In genomic region chr13:59103004-59103768, GRCh38 we compare ENCODE assay signal across 19 cellular contexts.
A peak's percentile ranks its signal among the peaks of the same experiment; 100 is the strongest.
DNase-seq lines count a peak whose midpoint lies in the region; ATAC-seq and TF ChIP-seq lines count a peak whose summit lies in the region.
"Had no signal": no experiment of that assay in that cellular context is flagged by ENCODE, and none has a peak within 500 bp of the region (broad histone marks: within the 10 kb centered on the region; RNA-seq: fewer than 3 reads in every experiment).

No MANE protein-coding gene starts in this region.

- TF ChIP-seq POLR2A in IMR-90 (IDR thresholded peaks at IDR 0.05; ENCODE audit: low read depth, low read length) (no peak), lower leg skin (IDR thresholded peaks at IDR 0.05) (no peak)

- H3K18ac ChIP-seq in IMR-90 (ENCODE audit: low read depth, low read length): peak overlapping the region; percentile 12; the same call in 1 of the 2 replicates

- H4K8ac ChIP-seq in IMR-90 (ENCODE audit: low read depth in 2 of 2, low read length in 2 of 2): no peak overlapping the region

- in situ Hi-C loops in IMR-90 (cut with MboI; ENCODE audit: low sequenced_read_pairs): loop anchor here (25.0 kb wide), 1 partner anchor 659 kb away; no protein-coding TSS in a partner anchor

- H2BK5ac ChIP-seq in IMR-90 (ENCODE audit: low read depth, low read length, poor library complexity, severe bottlenecking): peak overlapping the region; percentile 46

- H2BK20ac ChIP-seq in IMR-90 (ENCODE audit: low read depth, low read length): no peak overlapping the region

- intact Hi-C loops in IMR-90 (cut with micrococcal nuclease) (no loop called here), ascending aorta (cut with DNase I) (no loop called here), lower leg skin (cut with DNase I; ENCODE audit: low total_unique reads) (no loop called here)

- H3K4me2 ChIP-seq in IMR-90 (ENCODE audit: low read depth, low read length): peak overlapping the region; percentile 39; the same call in 1 of the 2 replicates
- H3K4me2 ChIP-seq in osteoblast (ENCODE audit: insufficient read depth, low read length): no peak overlapping the region

- TF ChIP-seq CTCF in IMR-90 (conservative IDR thresholded peaks at IDR 0.05; ENCODE audit: low read depth, low read length) (no peak), osteoblast (IDR thresholded peaks at IDR 0.05; ENCODE audit: extremely low read depth, low read depth, low read length) (no peak), ascending aorta (IDR thresholded peaks at IDR 0.05) (no peak), lower leg skin (IDR thresholded peaks at IDR 0.05) (no peak)

- no peak for TF ChIP-seq RAD21 in IMR-90 (IDR thresholded peaks at IDR 0.05; ENCODE audit: low read length)

- no peak overlapping the region for H3K23ac ChIP-seq in IMR-90 (ENCODE audit: low read depth, low read length)

- H3K9me3 ChIP-seq in IMR-90 (ENCODE audit: control insufficient read depth, insufficient read depth, low read length) (no peaks in the 10 kb centered on the region), osteoblast (ENCODE audit: low read depth, low read length) (no peaks in the 10 kb centered on the region), ascending aorta (no peaks in the 10 kb centered on the region)
- H3K9me3 ChIP-seq: Caco-2, esophagus squamous epithelium, thoracic aorta had no signal

- H2AFZ ChIP-seq in IMR-90 (replicated peaks; ENCODE audit: low read length, poor library complexity) (no peak overlapping the region), osteoblast (ENCODE audit: low read length) (peak overlapping the region; percentile 15)

- dilution Hi-C loops in IMR-90 (cut with HindIII; ENCODE audit: low sequenced_read_pairs, unreplicated experiment): no loop called here

- H3K4me3 ChIP-seq in IMR-90 (ENCODE audit: insufficient read depth, low read depth, low read length) (no peak overlapping the region), osteoblast (ENCODE audit: insufficient read depth, low read length) (no peak overlapping the region), ascending aorta (no peak overlapping the region), lower leg skin (ENCODE audit: low read depth, poor library complexity, severe bottlenecking) (no peak overlapping the region)
- H3K4me3 ChIP-seq: esophagus squamous epithelium, skin epidermis, thoracic aorta had no signal

- H3K14ac ChIP-seq in IMR-90 (replicated peaks; ENCODE audit: low read depth, low read length): no peak overlapping the region

- DNase-seq in IMR-90 (peak; percentile 77), NCI-H2171 treated with DMSO at 0.1 percent for 48 hours (lab: John Stamatoyannopoulos, UW) (peak; percentile 99), dedifferentiated amniotic fluid mesenchymal stem cell (ENCODE audit: extremely low spot score) (peak; percentile 33), osteoblast (ENCODE audit: insufficient read length, low spot score, missing footprints) (no peak), ascending aorta (ENCODE audit: low spot score in 2 of 2) (no peak), lower leg skin (ENCODE audit: low spot score in 2 of 2) (no peak)
- DNase-seq in activated CD8-positive, alpha-beta memory T cell treated with anti-CD3 and anti-CD28 coated beads for 24 hours: no peak
- DNase-seq: activated CD4-positive, CD25-positive, alpha-beta regulatory T cell; AML-193; Caco-2; esophagus squamous epithelium; GF-D8; stimulated activated CD4-positive, alpha-beta T cell treated with anti-CD3 and anti-CD28 coated beads, Interleukin-4, amount 100 ng/mL, for 4 hours; T-helper 2 cell had no signal

- CTCF ChIA-PET in IMR-90 (lab: Yijun Ruan, JAX): no interaction called here

- no peak overlapping the region for H2AK5ac ChIP-seq in IMR-90 (ENCODE audit: low read depth, low read length)

- no peak overlapping the region for H4K91ac ChIP-seq in IMR-90 (ENCODE audit: insufficient read depth, low read depth, low read length)

- no peak overlapping the region for H2BK120ac ChIP-seq in IMR-90 (ENCODE audit: low read depth, low read length)

- H3K4me1 ChIP-seq in IMR-90 (ENCODE audit: control insufficient read depth, insufficient read depth, low read length) (peaks cover 8% of the 10 kb centered on the region), osteoblast (ENCODE audit: insufficient read depth, low read length) (no peaks in the 10 kb centered on the region), ascending aorta (no peaks in the 10 kb centered on the region)
- H3K4me1 ChIP-seq: Caco-2, esophagus squamous epithelium had no signal

- no peak overlapping the region for H3K27ac ChIP-seq in IMR-90 (ENCODE audit: insufficient read depth, low read length)
- no peak overlapping the region for H3K27ac ChIP-seq in osteoblast (ENCODE audit: low read depth, low read length)
- H3K27ac ChIP-seq in ascending aorta: no peak overlapping the region
- H3K27ac ChIP-seq: esophagus squamous epithelium, skin epidermis, thoracic aorta had no signal

- no peak overlapping the region; the same call in 1 of the 2 replicates for H4K5ac ChIP-seq in IMR-90 (ENCODE audit: low read depth, low read length)

- H3K36me3 ChIP-seq in IMR-90 (ENCODE audit: control insufficient read depth, insufficient read depth, low read length) (no peaks in the 10 kb centered on the region), osteoblast (ENCODE audit: insufficient read depth, low read length) (no peaks in the 10 kb centered on the region), ascending aorta (no peaks in the 10 kb centered on the region)
- H3K36me3 ChIP-seq: esophagus squamous epithelium, thoracic aorta had no signal

- ATAC-seq in IMR-90 (ENCODE audit: low read depth) (peak; percentile 64), HG02623 (IDR thresholded peaks at IDR 0.05; ENCODE audit: unreplicated experiment) (no peak)
- ATAC-seq: left lobe of liver, Right ventricle myocardium inferior had no signal

- POLR2A ChIA-PET in IMR-90 (lab: Charles Lee; ENCODE audit: unreplicated experiment): no interaction called here

- no TSS peak for BruUV-seq in IMR-90 (replicated peaks; lab: Mats Ljungman, UMichigan)

- H3K9me1 ChIP-seq in IMR-90 (ENCODE audit: insufficient read depth, low read length): no peaks in the 10 kb centered on the region; the same call in 1 of the 2 replicates

- H3K79me2 ChIP-seq in osteoblast (ENCODE audit: insufficient read depth, low read length): no peaks in the 10 kb centered on the region

- H2AK9ac ChIP-seq in IMR-90 (replicated peaks; ENCODE audit: low read depth, low read length, poor library complexity): no peak overlapping the region

- no CpG with 5 or more reads among the region's 4 CpGs for WGBS in IMR-90 (ENCODE audit: extremely low coverage in 2 of 2, insufficient read length in 1 of 2), 2 experiments
- 52 to 56% methylated on average over 4 of the region's 4 CpGs for WGBS in lower leg skin, 2 donors

- H2BK15ac ChIP-seq in IMR-90 (ENCODE audit: low read depth, low read length): 0 out of 3 replicates have a peak overlapping the region, but pooled peaks have one; percentile 70

- no peak overlapping the region for H3K56ac ChIP-seq in IMR-90 (ENCODE audit: extremely low read depth, insufficient read depth, low read length)

- H3K4ac ChIP-seq in IMR-90 (ENCODE audit: low read depth, low read length): no peak overlapping the region

- no peaks in the 10 kb centered on the region for H3K79me1 ChIP-seq in IMR-90 (ENCODE audit: low read depth in 1 of 2, low read length in 2 of 2)

- H3K9ac ChIP-seq in IMR-90 (ENCODE audit: low read depth, low read length): no peak overlapping the region

- H3K27me3 ChIP-seq in IMR-90 (ENCODE audit: control insufficient read depth, insufficient read depth, low read length): no peaks in the 10 kb centered on the region
- H3K27me3 ChIP-seq in osteoblast (ENCODE audit: insufficient read depth, low read length): no peaks in the 10 kb centered on the region
- no peaks in the 10 kb centered on the region for H3K27me3 ChIP-seq in ascending aorta
- H3K27me3 ChIP-seq: esophagus squamous epithelium had no signal

- H4K20me1 ChIP-seq in IMR-90 (ENCODE audit: insufficient read depth, low read length) (no peaks in the 10 kb centered on the region), osteoblast (ENCODE audit: insufficient read depth, low read length) (no peaks in the 10 kb centered on the region)

TF ChIP-seq in IMR-90, 13 proteins besides CTCF, POLR2A, EP300 and RAD21:
- TF ChIP-seq SMC3 (IDR thresholded peaks at IDR 0.05; ENCODE audit: low read depth, low read length): no peak
- TF ChIP-seq CEBPB (IDR thresholded peaks at IDR 0.05; ENCODE audit: low read depth, low read length): peak; percentile 91

Comparison
In these comparisons a context has a peak if more than half of its experiments do, and no peak if none do; other contexts are left out.
1. DNase-seq: peak in IMR-90 (single experiment), NCI-H2171 treated with DMSO at 0.1 percent for 48 hours (single experiment) and dedifferentiated amniotic fluid mesenchymal stem cell (single experiment); none in osteoblast (single experiment), ascending aorta (0 of 2), lower leg skin (0 of 2) and activated CD8-positive, alpha-beta memory T cell treated with anti-CD3 and anti-CD28 coated beads for 24 hours (single experiment).